In the genomic region with DNA sequence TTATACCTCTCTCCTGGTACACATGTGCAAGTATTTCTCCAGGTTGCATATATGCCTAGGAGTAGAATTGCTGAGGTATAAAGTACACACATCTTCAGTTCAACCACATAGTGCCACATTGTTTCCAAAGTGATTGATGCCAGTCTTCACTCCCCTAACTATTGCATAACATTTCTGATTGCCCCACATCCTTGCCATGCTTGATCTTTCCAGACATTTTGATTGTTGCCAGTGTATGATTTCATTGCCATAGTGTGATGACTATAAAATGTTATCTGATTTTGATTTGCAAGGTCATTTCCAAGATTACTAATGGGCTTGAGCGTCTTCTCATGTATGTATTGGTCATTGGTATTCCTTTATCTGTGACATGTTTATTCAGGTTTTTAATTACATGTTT, we compare ENCODE assay signal across 1 cellular context.
TF ChIP-seq lines count a peak whose summit lies in the region.

No MANE protein-coding gene starts in this region.

TF ChIP-seq in HepG2, 621 proteins besides CTCF, POLR2A, EP300 and RAD21 (continued from another document):
- TF ChIP-seq, protein P1, sequence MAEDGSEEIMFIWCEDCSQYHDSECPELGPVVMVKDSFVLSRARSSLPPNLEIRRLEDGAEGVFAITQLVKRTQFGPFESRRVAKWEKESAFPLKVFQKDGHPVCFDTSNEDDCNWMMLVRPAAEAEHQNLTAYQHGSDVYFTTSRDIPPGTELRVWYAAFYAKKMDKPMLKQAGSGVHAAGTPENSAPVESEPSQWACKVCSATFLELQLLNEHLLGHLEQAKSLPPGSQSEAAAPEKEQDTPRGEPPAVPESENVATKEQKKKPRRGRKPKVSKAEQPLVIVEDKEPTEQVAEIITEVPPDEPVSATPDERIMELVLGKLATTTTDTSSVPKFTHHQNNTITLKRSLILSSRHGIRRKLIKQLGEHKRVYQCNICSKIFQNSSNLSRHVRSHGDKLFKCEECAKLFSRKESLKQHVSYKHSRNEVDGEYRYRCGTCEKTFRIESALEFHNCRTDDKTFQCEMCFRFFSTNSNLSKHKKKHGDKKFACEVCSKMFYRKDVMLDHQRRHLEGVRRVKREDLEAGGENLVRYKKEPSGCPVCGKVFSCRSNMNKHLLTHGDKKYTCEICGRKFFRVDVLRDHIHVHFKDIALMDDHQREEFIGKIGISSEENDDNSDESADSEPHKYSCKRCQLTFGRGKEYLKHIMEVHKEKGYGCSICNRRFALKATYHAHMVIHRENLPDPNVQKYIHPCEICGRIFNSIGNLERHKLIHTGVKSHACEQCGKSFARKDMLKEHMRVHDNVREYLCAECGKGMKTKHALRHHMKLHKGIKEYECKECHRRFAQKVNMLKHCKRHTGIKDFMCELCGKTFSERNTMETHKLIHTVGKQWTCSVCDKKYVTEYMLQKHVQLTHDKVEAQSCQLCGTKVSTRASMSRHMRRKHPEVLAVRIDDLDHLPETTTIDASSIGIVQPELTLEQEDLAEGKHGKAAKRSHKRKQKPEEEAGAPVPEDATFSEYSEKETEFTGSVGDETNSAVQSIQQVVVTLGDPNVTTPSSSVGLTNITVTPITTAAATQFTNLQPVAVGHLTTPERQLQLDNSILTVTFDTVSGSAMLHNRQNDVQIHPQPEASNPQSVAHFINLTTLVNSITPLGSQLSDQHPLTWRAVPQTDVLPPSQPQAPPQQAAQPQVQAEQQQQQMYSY (CRISPR knock-in tag; IDR thresholded peaks at IDR 0.05), result no peak
- TF ChIP-seq ZNF569 (CRISPR knock-in tag; IDR thresholded peaks at IDR 0.05; ENCODE audit: borderline replicate concordance) (no peak), ZBTB1 (CRISPR knock-in tag; IDR thresholded peaks at IDR 0.05; ENCODE audit: borderline replicate concordance) (no peak)
TF ChIP-seq in HepG2: peak in this region for 1.
